In genomic region chr6:109164331-109164730, GRCh38 we compare ENCODE assay signal across 34 cellular contexts.
"Had no signal": no experiment of that assay in that cellular context is flagged by ENCODE, and none has a peak within 500 bp of the region (broad histone marks: within the 10 kb centered on the region; RNA-seq: fewer than 3 reads in every experiment).

No MANE protein-coding gene starts in this region.

- H3K9me3 ChIP-seq: MG63, Peyer's patch had no signal

- H3K27me3 Mint-ChIP-seq: activated CD4-positive, alpha-beta memory T cell treated with anti-CD3 and anti-CD28 coated beads, Interleukin-2, amount 10 ng/mL, durations not matched to agents 7 days and 5 days; activated CD8-positive, alpha-beta memory T cell treated with anti-CD3 and anti-CD28 coated beads, Interleukin-2, amount 10 ng/mL, durations not matched to agents 7 days and 5 days; activated naive CD4-positive, alpha-beta T cell treated with anti-CD3 and anti-CD28 coated beads, Interleukin-2, amount 10 ng/mL, durations not matched to agents 7 days and 5 days; activated naive CD8-positive, alpha-beta T cell; activated naive CD8-positive, alpha-beta T cell treated with anti-CD3 and anti-CD28 coated beads, Interleukin-2, amount 50 U/mL, for 24 hours had no signal

- H3K4me3 ChIP-seq: cardiac muscle cell, K562, MG63, Peyer's patch had no signal

- H3K27me3 ChIP-seq: brain microvascular endothelial cell, cardiac muscle cell, MG63, Peyer's patch had no signal

- H3K27ac Mint-ChIP-seq: activated CD4-positive, alpha-beta memory T cell treated with anti-CD3 and anti-CD28 coated beads, Interleukin-2, amount 10 ng/mL, durations not matched to agents 7 days and 5 days; activated CD8-positive, alpha-beta memory T cell treated with anti-CD3 and anti-CD28 coated beads, Interleukin-2, amount 10 ng/mL, durations not matched to agents 7 days and 5 days; activated naive CD4-positive, alpha-beta T cell treated with anti-CD3 and anti-CD28 coated beads, Interleukin-2, amount 10 ng/mL, durations not matched to agents 7 days and 5 days; activated naive CD8-positive, alpha-beta T cell; activated naive CD8-positive, alpha-beta T cell treated with anti-CD3 and anti-CD28 coated beads, Interleukin-2, amount 50 U/mL, for 24 hours had no signal

- H3K4me3 Mint-ChIP-seq: activated CD4-positive, alpha-beta memory T cell treated with anti-CD3 and anti-CD28 coated beads, Interleukin-2, amount 10 ng/mL, durations not matched to agents 7 days and 5 days; activated CD8-positive, alpha-beta memory T cell treated with anti-CD3 and anti-CD28 coated beads, Interleukin-2, amount 10 ng/mL, durations not matched to agents 7 days and 5 days; activated naive CD4-positive, alpha-beta T cell treated with anti-CD3 and anti-CD28 coated beads, Interleukin-2, amount 10 ng/mL, durations not matched to agents 7 days and 5 days; activated naive CD8-positive, alpha-beta T cell; activated naive CD8-positive, alpha-beta T cell treated with anti-CD3 and anti-CD28 coated beads, Interleukin-2, amount 50 U/mL, for 24 hours had no signal

- H3K9me3 Mint-ChIP-seq: activated CD4-positive, alpha-beta memory T cell treated with anti-CD3 and anti-CD28 coated beads, Interleukin-2, amount 10 ng/mL, durations not matched to agents 7 days and 5 days; activated naive CD4-positive, alpha-beta T cell treated with anti-CD3 and anti-CD28 coated beads, Interleukin-2, amount 10 ng/mL, durations not matched to agents 7 days and 5 days; activated naive CD8-positive, alpha-beta T cell treated with anti-CD3 and anti-CD28 coated beads, Interleukin-2, amount 50 U/mL, for 24 hours had no signal

- DNase-seq: activated CD4-positive, alpha-beta memory T cell treated with anti-CD3 and anti-CD28 coated beads, Interleukin-2, amount 10 ng/mL, durations not matched to agents 7 days and 5 days; activated CD4-positive, alpha-beta T cell treated with anti-CD3 and anti-CD28 coated beads for 1 hour; activated CD4-positive, alpha-beta T cell treated with anti-CD3 and anti-CD28 coated beads for 48 hours; activated CD4-positive, CD25-positive, alpha-beta regulatory T cell; activated CD8-positive, alpha-beta memory T cell treated with anti-CD3 and anti-CD28 coated beads for 24 hours; activated CD8-positive, alpha-beta memory T cell treated with anti-CD3 and anti-CD28 coated beads, Interleukin-2, amount 10 ng/mL, durations not matched to agents 7 days and 5 days; activated CD8-positive, alpha-beta memory T cell treated with anti-CD3 and anti-CD28 coated beads, Interleukin-2, amount 50 U/mL, for 48 hours; activated effector memory CD4-positive, alpha-beta T cell treated with Interleukin-2 at 50 U/mL for 16 hours; activated naive CD4-positive, alpha-beta T cell treated with anti-CD3 and anti-CD28 coated beads, Interleukin-2, amount 10 ng/mL, durations not matched to agents 7 days and 5 days; activated naive CD8-positive, alpha-beta T cell treated with anti-CD3 and anti-CD28 coated beads, Interleukin-2, amount 50 U/mL, for 24 hours; activated T-cell treated with anti-CD3 and anti-CD28 coated beads, Interleukin-2, amount 50 U/mL, for 48 hours; anterior cingulate cortex; brain microvascular endothelial cell; MG63; NCI-H1048; NCI-H1105 treated with DMSO at 0.1 percent for 48 hours; NCI-H1436; NCI-H1694; NCI-H1930; NCI-H2081 treated with DMSO at 0.1 percent for 48 hours; NCI-H226; NCI-H446 treated with DMSO at 0.1 percent for 48 hours; NCI-H524; NCI-H69; NCI-H82; Peyer's patch; RPMI8226; SIG-M5; T1000; WERI-Rb-1 had no signal

- H3K4me1 Mint-ChIP-seq: activated CD8-positive, alpha-beta memory T cell treated with anti-CD3 and anti-CD28 coated beads, Interleukin-2, amount 10 ng/mL, durations not matched to agents 7 days and 5 days; activated naive CD8-positive, alpha-beta T cell treated with anti-CD3 and anti-CD28 coated beads, Interleukin-2, amount 50 U/mL, for 24 hours had no signal

- H3K36me3 Mint-ChIP-seq: activated naive CD4-positive, alpha-beta T cell treated with anti-CD3 and anti-CD28 coated beads, Interleukin-2, amount 10 ng/mL, durations not matched to agents 7 days and 5 days; activated naive CD8-positive, alpha-beta T cell had no signal

- H3K27ac ChIP-seq: brain microvascular endothelial cell, cardiac muscle cell, Peyer's patch, WERI-Rb-1 had no signal

- H3K36me3 ChIP-seq: brain microvascular endothelial cell, WERI-Rb-1 had no signal

- ATAC-seq: activated CD8-positive, alpha-beta memory T cell treated with anti-CD3 and anti-CD28 coated beads, Interleukin-2, amount 10 ng/mL, durations not matched to agents 7 days and 5 days; activated naive CD8-positive, alpha-beta T cell treated with anti-CD3 and anti-CD28 coated beads, Interleukin-2, amount 50 U/mL, for 24 hours; K562; Right ventricle myocardium inferior had no signal
